In genomic region chr1:148060294-148060701, GRCh38 we compare ENCODE assay signal across 7 cellular contexts.
DNase-seq lines count a peak whose midpoint lies in the region; ATAC-seq and TF ChIP-seq lines count a peak whose summit lies in the region.
"Not testable (repeated sequence)": the region's sequence is repeated elsewhere in the genome, so short reads cannot be mapped to it uniquely, and the experiment has no call there.

No MANE protein-coding gene starts in this region.

- intact Hi-C loops in spleen (cut with DNase I; ENCODE audit: low total_unique reads) = not testable (repeated sequence)

- peak; percentile 17 for DNase-seq in ELF-1 (ENCODE audit: low read depth, low spot score)
- peak; percentile 52 for DNase-seq in activated CD8-positive, alpha-beta memory T cell treated with anti-CD3 and anti-CD28 coated beads, Interleukin-2, amount 50 U/mL, for 48 hours
- peak; percentile 5 for DNase-seq in astrocyte of the hippocampus (ENCODE audit: low read depth, low spot score)
- DNase-seq in fibroblast of villous mesenchyme (ENCODE audit: low read depth); naive B cell: not testable (repeated sequence)
- peak; percentile 64 for DNase-seq in spleen

- H3K9ac ChIP-seq in OCI-LY1 (ENCODE audit: low read length) = not testable (repeated sequence)

- TF ChIP-seq CTCF in OCI-LY1 (IDR thresholded peaks at IDR 0.05; ENCODE audit: low read length); fibroblast of villous mesenchyme (IDR thresholded peaks at IDR 0.05; ENCODE audit: insufficient read depth, low read depth, low read length); spleen (IDR thresholded peaks at IDR 0.05 in 8 of 11, conservative IDR thresholded peaks at IDR 0.05 in 3 of 11): not testable (repeated sequence)

- not testable (repeated sequence) for H3K27ac Mint-ChIP-seq in naive B cell

- 0 to 4% (median 1%) methylated on average over 9 to 35 of the region's 37 CpGs for WGBS in spleen, 5 donors

- H3K27me3 Mint-ChIP-seq in naive B cell = peaks cover 9 to 17% (median 12%) of the 10 kb centered on the region in 3 donors

- H3K4me3 Mint-ChIP-seq in naive B cell = peak overlapping the region in 7 of 8 donors; percentile 34 to 85 (median 61)

- not testable (repeated sequence) for H4K20me1 ChIP-seq in OCI-LY1 (ENCODE audit: insufficient read depth, low read length)

- not testable (repeated sequence) for H3K9me3 Mint-ChIP-seq in naive B cell

- not testable (repeated sequence) for H3K27me3 ChIP-seq in OCI-LY1 (ENCODE audit: insufficient read depth, low read length)
- H3K27me3 ChIP-seq in spleen (replicated peaks in 1 of 7) = peaks cover 0 to 13% (median 0%) of the 10 kb centered on the region in 7 donors

- H3K9me2 ChIP-seq in OCI-LY1 (ENCODE audit: low read depth, low read length) = not testable (repeated sequence)

- H3F3A ChIP-seq in OCI-LY1 (ENCODE audit: insufficient read depth, low read length) = not testable (repeated sequence)

- not testable (repeated sequence) for H3K4me1 Mint-ChIP-seq in naive B cell

- not testable (repeated sequence) for H3K9me3 ChIP-seq in OCI-LY1 (ENCODE audit: low read length); spleen

- not testable (repeated sequence) for TF ChIP-seq POLR2A in spleen (IDR thresholded peaks at IDR 0.05)

- peak overlapping the region; percentile 32; the same call in 1 of the 2 replicates for H3K4me2 ChIP-seq in OCI-LY1 (ENCODE audit: low read length)

- not testable (repeated sequence) for H3K36me3 Mint-ChIP-seq in naive B cell

- H3K27ac ChIP-seq in OCI-LY1 (ENCODE audit: low read depth, low read length, poor library complexity, severe bottlenecking); spleen: not testable (repeated sequence)

- peak; percentile 19 to 27 for ATAC-seq in naive B cell (ENCODE audit: low read depth in 2 of 2)

- H3K36me3 ChIP-seq in OCI-LY1 (ENCODE audit: insufficient read depth, low read length); spleen: not testable (repeated sequence)

- H2AFZ ChIP-seq in OCI-LY1 (ENCODE audit: low read length) = not testable (repeated sequence)

- H3K79me2 ChIP-seq in OCI-LY1 (ENCODE audit: insufficient read depth, low read length) = not testable (repeated sequence)

- H3K4me1 ChIP-seq in OCI-LY1 (ENCODE audit: insufficient read depth, low read length, severe bottlenecking); spleen: not testable (repeated sequence)

- H3K4me3 ChIP-seq in OCI-LY1 (ENCODE audit: low read depth, low read length, poor library complexity, severe bottlenecking) (peak overlapping the region; percentile 39), fibroblast of villous mesenchyme (ENCODE audit: low read depth, low read length) (peak overlapping the region; percentile 38), spleen (peak overlapping the region in 7 of 8 donors; percentile 10 to 63 (median 33))
